Comparison of ENCODE assay signal across 26 cellular contexts in the genomic region with DNA sequence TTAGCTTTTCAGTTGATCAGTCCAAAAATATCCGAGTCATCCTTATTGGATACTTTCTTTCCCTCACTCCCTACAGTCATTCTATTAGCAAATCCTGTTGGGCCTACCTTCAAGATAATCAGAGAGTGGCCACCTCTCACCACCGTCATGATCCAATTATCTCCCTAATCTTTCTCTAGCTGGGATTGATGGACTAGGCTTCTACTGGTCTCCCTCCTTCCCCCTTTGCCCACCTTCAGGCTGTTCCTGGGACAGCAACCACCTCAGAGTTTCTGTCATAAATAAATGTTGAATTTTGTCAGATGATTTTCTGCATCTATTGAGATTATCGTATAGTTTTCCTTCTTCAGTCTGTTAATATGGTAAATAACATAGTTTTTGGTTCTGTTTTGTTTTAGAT. TPM values are rescaled to one million over a fixed set of nuclear protein-coding genes. Genes with fewer than 3 reads are reported as not detected.
"Had no signal": no experiment of that assay in that cellular context is flagged by ENCODE, and none has a peak within 500 bp of the region (broad histone marks: within the 10 kb centered on the region; RNA-seq: fewer than 3 reads in every experiment).

No MANE protein-coding gene starts in this region.

- H3K27ac ChIP-seq: colonic mucosa, heart left ventricle had no signal

- H3K4me3 ChIP-seq: colonic mucosa, heart left ventricle had no signal

- H3K9me3 Mint-ChIP-seq: activated CD8-positive, alpha-beta T cell treated with anti-CD3 and anti-CD28 coated beads for 36 hours; activated T-cell treated with anti-CD3 and anti-CD28 coated beads, Interleukin-2, amount 50 U/mL, for 4 hours; activated T-helper 17 cell treated with anti-CD3 and anti-CD28 coated beads, Interleukin-2, amount 50 U/mL, for 72 hours; WTC11 had no signal

- DNase-seq: activated CD4-positive, alpha-beta T cell treated with anti-CD3 and anti-CD28 coated beads for 1 hour; activated CD4-positive, alpha-beta T cell treated with anti-CD3 and anti-CD28 coated beads for 48 hours; activated CD4-positive, alpha-beta T cell treated with anti-CD3 and anti-CD28 coated beads, Interleukin-2, amount 50 U/mL, for 1 hour; activated CD4-positive, alpha-beta T cell treated with anti-CD3 and anti-CD28 coated beads, Interleukin-2, amount 50 U/mL, for 48 hours; activated CD8-positive, alpha-beta memory T cell treated with anti-CD3 and anti-CD28 coated beads for 24 hours; activated CD8-positive, alpha-beta T cell treated with anti-CD3 and anti-CD28 coated beads for 36 hours; activated effector memory CD4-positive, alpha-beta T cell treated with Interleukin-2 at 50 U/mL for 16 hours; activated gamma-delta T cell treated with Interleukin-2 at 50 U/mL for 16 hours; activated naive CD4-positive, alpha-beta T cell treated with anti-CD3 and anti-CD28 coated beads, Interleukin-2, amount 50 U/mL, for 16 hours; activated naive CD4-positive, alpha-beta T cell treated with Interleukin-2 at 50 U/mL for 16 hours; activated T-cell treated with anti-CD3 and anti-CD28 coated beads, Interleukin-2, amount 50 U/mL, for 4 hours; amniotic stem cell; anterior cingulate cortex; central memory CD4-positive, alpha-beta T cell; cerebellar nuclear complex; colonic mucosa; effector CD8-positive, alpha-beta T cell; foreskin fibroblast; glutamatergic neuron; heart left ventricle; T-helper 2 cell had no signal

- H3K36me3 Mint-ChIP-seq: activated naive CD8-positive, alpha-beta T cell; WTC11 had no signal

- H3K4me3 Mint-ChIP-seq: activated CD8-positive, alpha-beta T cell treated with anti-CD3 and anti-CD28 coated beads for 36 hours; activated naive CD8-positive, alpha-beta T cell; activated T-cell treated with anti-CD3 and anti-CD28 coated beads, Interleukin-2, amount 50 U/mL, for 4 hours; activated T-helper 17 cell treated with anti-CD3 and anti-CD28 coated beads, Interleukin-2, amount 50 U/mL, for 72 hours; WTC11 had no signal

- H3K36me3 ChIP-seq: colonic mucosa, heart left ventricle had no signal

- H3K27me3 ChIP-seq: colonic mucosa, heart left ventricle had no signal

- ATAC-seq: activated CD8-positive, alpha-beta T cell treated with anti-CD3 and anti-CD28 coated beads for 36 hours; activated T-cell treated with anti-CD3 and anti-CD28 coated beads, Interleukin-2, amount 50 U/mL, for 4 hours; activated T-helper 17 cell treated with anti-CD3 and anti-CD28 coated beads, Interleukin-2, amount 50 U/mL, for 72 hours; esophagus mucosa; heart left ventricle; WTC11 had no signal

- H3K4me1 Mint-ChIP-seq: activated T-helper 17 cell treated with anti-CD3 and anti-CD28 coated beads, Interleukin-2, amount 50 U/mL, for 72 hours had no signal

- H3K27ac Mint-ChIP-seq: activated CD8-positive, alpha-beta T cell treated with anti-CD3 and anti-CD28 coated beads for 36 hours; activated naive CD8-positive, alpha-beta T cell; activated T-helper 17 cell treated with anti-CD3 and anti-CD28 coated beads, Interleukin-2, amount 50 U/mL, for 72 hours had no signal

- H3K27me3 Mint-ChIP-seq: activated naive CD8-positive, alpha-beta T cell had no signal

RNA-seq across cellular contexts. Expression of gene RHBDL3, which starts 16.2 kb away (rescaled TPM):
- total RNA-seq: epithelial cell of proximal tubule had no signal
